In genomic region chr10:32943854-32944661, GRCh38 we compare ENCODE assay signal across 9 cellular contexts. TPM values are rescaled to one million over a fixed set of nuclear protein-coding genes. Genes with fewer than 3 reads are reported as not detected.
DNase-seq lines count a peak whose midpoint lies in the region; ATAC-seq and TF ChIP-seq lines count a peak whose summit lies in the region.
"Had no signal": no experiment of that assay in that cellular context is flagged by ENCODE, and none has a peak within 500 bp of the region (broad histone marks: within the 10 kb centered on the region; RNA-seq: fewer than 3 reads in every experiment).

No MANE protein-coding gene starts in this region.

- no peaks in the 10 kb centered on the region for H3K36me3 ChIP-seq in left ventricle myocardium inferior
- H3K36me3 ChIP-seq in sigmoid colon, result no peaks in the 10 kb centered on the region

- peak overlapping the region in 2 of 3 donors; percentile 6 to 42 for H3K4me3 Mint-ChIP-seq in T-cell
- no peak overlapping the region for H3K4me3 Mint-ChIP-seq in osteocyte (ENCODE audit: unreplicated experiment)

- H3K36me3 Mint-ChIP-seq in T-cell, result peaks cover 31% of the 10 kb centered on the region
- H3K36me3 Mint-ChIP-seq in osteocyte (ENCODE audit: unreplicated experiment), result peaks cover 4% of the 10 kb centered on the region

- H3K27me3 ChIP-seq in left ventricle myocardium inferior (ENCODE audit: low read depth) (no peaks in the 10 kb centered on the region), sigmoid colon (no peaks in the 10 kb centered on the region)

- peak; percentile 5 for ATAC-seq in GM21381 (IDR thresholded peaks at IDR 0.05; ENCODE audit: unreplicated experiment)
- ATAC-seq in T-cell (replicated peaks in 1 of 4), result peak in 1 of 4 experiments; percentile 21
- ATAC-seq: PC-3 had no signal

- DNase-seq in T-cell (peak in 1 of 34 experiments; percentile 19), left ventricle myocardium inferior (peak; percentile 24), sigmoid colon (peak; percentile 69), DMS153 treated with DMSO at 0.1 percent for 48 hours (lab: John Stamatoyannopoulos, UW; ENCODE audit: unreplicated experiment) (no peak), osteocyte (ENCODE audit: extremely low spot score, unreplicated experiment) (no peak), GM19238 (ENCODE audit: insufficient read length, low spot score) (no peak)
- no peak for DNase-seq in stimulated activated naive CD4-positive, alpha-beta T cell treated with Interleukin-2 at 50 U/mL for 16 hours (lab: John Stamatoyannopoulos, UW)
- DNase-seq: PC-3 had no signal

- intact Hi-C loops in left ventricle myocardium inferior (cut with micrococcal nuclease) (loop anchor here (10.0 kb wide), 1 partner anchor 61 kb away; no protein-coding TSS in a partner anchor), sigmoid colon (cut with DNase I) (no loop called here)

- H3K9me3 ChIP-seq in left ventricle myocardium inferior (replicated peaks) (no peaks in the 10 kb centered on the region), sigmoid colon (no peaks in the 10 kb centered on the region)

- TF ChIP-seq POLR2A in sigmoid colon (IDR thresholded peaks at IDR 0.05), result no peak

- H3K4me1 ChIP-seq in left ventricle myocardium inferior (peaks cover 98% of the 10 kb centered on the region), sigmoid colon (peaks cover 0 to 91% (median 80%) of the 10 kb centered on the region in 4 donors)

- CTCF ChIA-PET in T-cell (lab: Charles Lee), result no interaction called here

- H3K4me1 Mint-ChIP-seq in T-cell (peaks cover 64 to 90% (median 76%) of the 10 kb centered on the region in 3 donors), osteocyte (ENCODE audit: unreplicated experiment) (peaks cover 54% of the 10 kb centered on the region)

- TF ChIP-seq EP300 in sigmoid colon (IDR thresholded peaks at IDR 0.05), result no peak

- H3K27me3 Mint-ChIP-seq in T-cell (no peaks in the 10 kb centered on the region), osteocyte (ENCODE audit: unreplicated experiment) (no peaks in the 10 kb centered on the region)

- H3K9me3 Mint-ChIP-seq in T-cell (no peaks in the 10 kb centered on the region), osteocyte (ENCODE audit: unreplicated experiment) (no peaks in the 10 kb centered on the region)

- H3K4me3 ChIP-seq in left ventricle myocardium inferior (no peak overlapping the region), sigmoid colon (no peak overlapping the region)

- TF ChIP-seq CTCF in left ventricle myocardium inferior (IDR thresholded peaks at IDR 0.05; ENCODE audit: borderline replicate concordance), result no peak
- TF ChIP-seq CTCF in sigmoid colon (IDR thresholded peaks at IDR 0.05), result no peak
- TF ChIP-seq CTCF in osteocyte (IDR thresholded peaks at IDR 0.05), result no peak

- H3K27ac ChIP-seq in left ventricle myocardium inferior (replicated peaks) (peak overlapping the region; percentile 85), sigmoid colon (peak overlapping the region; percentile 41 to 90 (median 74))

- POLR2A ChIA-PET in T-cell (lab: Charles Lee), result no interaction called here

- H3K27ac Mint-ChIP-seq in T-cell (peak overlapping the region in 1 of 2 donors; percentile 51), osteocyte (ENCODE audit: unreplicated experiment) (no peak overlapping the region)

- 83 to 88% methylated on average over 24 of the region's 24 CpGs for WGBS in sigmoid colon, 2 donors

RNA-seq across cellular contexts. Expression of gene ITGB1, which starts 14.0 kb away (rescaled TPM):
- total RNA-seq in T-cell (100 to 1,000 TPM; 140 to 269 (median 177) TPM), left ventricle myocardium inferior (542 TPM), sigmoid colon (1,000 to 10,000 TPM in 1 of 4 donors, 100 to 1,000 TPM in 3; 588 to 1,360 (median 919) TPM), osteocyte (943 and 946 TPM in 2 replicates)
- 100 to 1,000 TPM in 1 of 3 donors, 10 to 100 TPM in 2; 43.8 to 151 (median 50.9) TPM for polyA plus RNA-seq in sigmoid colon

Comparison
In these comparisons a context has a peak if more than half of its experiments do, and no peak if none do; other contexts are left out.
1. DNase-seq: peak in left ventricle myocardium inferior (single experiment) and sigmoid colon (single experiment); none in DMS153 treated with DMSO at 0.1 percent for 48 hours (single experiment), osteocyte (single experiment), stimulated activated naive CD4-positive, alpha-beta T cell treated with Interleukin-2 at 50 U/mL for 16 hours (single experiment) and GM19238 (single experiment).